Comparison of ENCODE assay signal across 13 cellular contexts in the genomic region with DNA sequence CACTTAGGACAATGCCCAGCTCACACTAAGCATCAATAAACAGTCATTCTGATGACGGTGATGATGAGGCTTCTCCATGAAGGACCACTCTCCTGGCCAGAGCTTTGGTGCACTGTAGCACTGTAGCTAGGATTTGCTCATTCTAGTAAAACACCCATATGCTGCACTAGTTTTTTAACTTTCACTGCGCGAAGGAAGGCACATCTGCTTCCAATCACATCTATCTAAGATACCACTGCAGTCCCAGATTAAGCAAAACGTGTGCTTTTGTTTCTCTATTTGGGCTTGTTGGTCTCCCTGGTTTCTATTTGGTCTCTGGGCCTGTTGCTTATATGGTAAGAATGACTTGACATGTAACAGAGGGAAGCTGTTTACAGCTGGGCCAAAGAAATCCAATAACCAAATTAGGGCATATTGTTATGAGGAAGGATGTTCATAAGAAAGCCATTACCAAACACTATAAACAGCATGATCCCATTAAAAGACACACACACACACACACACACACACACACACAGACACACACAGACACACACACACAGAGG.
DNase-seq lines count a peak whose midpoint lies in the region; ATAC-seq and TF ChIP-seq lines count a peak whose summit lies in the region.
"Had no signal": no experiment of that assay in that cellular context is flagged by ENCODE, and none has a peak within 500 bp of the region (broad histone marks: within the 10 kb centered on the region; RNA-seq: fewer than 3 reads in every experiment).

No MANE protein-coding gene starts in this region.

- no peaks in the 10 kb centered on the region for H3K9me3 ChIP-seq in SK-N-SH
- no peaks in the 10 kb centered on the region for H3K9me3 ChIP-seq in cardiac muscle cell (ENCODE audit: low read depth)

- WGBS in SK-N-SH (ENCODE audit: low lambda C conversion rate) = 44% methylated on average over 4 of the region's 4 CpGs

- H3K27me3 ChIP-seq in SK-N-SH (ENCODE audit: insufficient read depth) (no peaks in the 10 kb centered on the region), cardiac muscle cell (no peaks in the 10 kb centered on the region), rectal smooth muscle tissue (ENCODE audit: control insufficient read depth, insufficient read depth, low read length) (no peaks in the 10 kb centered on the region)

- TF ChIP-seq RAD21 in SK-N-SH (IDR thresholded peaks at IDR 0.05; ENCODE audit: low read length) = no peak

- no peak overlapping the region for H3K4me2 ChIP-seq in SK-N-SH

- no peak for TF ChIP-seq CTCF in SK-N-SH (IDR thresholded peaks at IDR 0.05)
- no peak for TF ChIP-seq CTCF in cardiac muscle cell (IDR thresholded peaks at IDR 0.05; ENCODE audit: low read depth, low read length)

- no peaks in the 10 kb centered on the region for H4K20me1 ChIP-seq in SK-N-SH (ENCODE audit: insufficient read depth)

- H3K9me2 ChIP-seq in SK-N-SH = no peaks in the 10 kb centered on the region

- H3K4me1 ChIP-seq in SK-N-SH (ENCODE audit: control insufficient read depth in 1 of 2, insufficient read depth in 2 of 2, low read depth in 1 of 2, low read length in 1 of 2) (peaks cover 11 to 25% of the 10 kb centered on the region in 2 experiments; a peak in 3 of 4 replicates), cardiac muscle cell (ENCODE audit: low read depth) (no peaks in the 10 kb centered on the region), rectal smooth muscle tissue (ENCODE audit: control insufficient read depth, insufficient read depth, low read length) (peaks cover 15% of the 10 kb centered on the region)

- H3K9ac ChIP-seq in SK-N-SH (no peak overlapping the region), rectal smooth muscle tissue (ENCODE audit: low read length) (no peak overlapping the region)

- peak overlapping the region; percentile 88; the same call in 1 of the 2 replicates for H2AFZ ChIP-seq in SK-N-SH (ENCODE audit: low read depth)

- no peaks in the 10 kb centered on the region for H3K79me2 ChIP-seq in SK-N-SH (ENCODE audit: insufficient read depth)

- no peak overlapping the region for H3K4me3 ChIP-seq in SK-N-SH (ENCODE audit: low read depth in 2 of 2, low read length in 1 of 2)
- H3K4me3 ChIP-seq in cardiac muscle cell = no peak overlapping the region
- no peak overlapping the region for H3K4me3 ChIP-seq in rectal smooth muscle tissue (ENCODE audit: low read length)

- H3K27ac ChIP-seq in SK-N-SH (ENCODE audit: low read depth in 2 of 2, low read length in 1 of 2) (peak overlapping the region; percentile 69 to 91; a peak in 3 of 4 replicates), cardiac muscle cell (peak overlapping the region; percentile 1), rectal smooth muscle tissue (ENCODE audit: low read depth, low read length) (peak overlapping the region; percentile 81)

- H3F3A ChIP-seq in SK-N-SH (replicated peaks; ENCODE audit: insufficient read depth) = peaks cover 3% of the 10 kb centered on the region

- ATAC-seq in GM21447 (IDR thresholded peaks at IDR 0.05; ENCODE audit: unreplicated experiment) (no peak), HG03354 (IDR thresholded peaks at IDR 0.05; ENCODE audit: poor library complexity, severe bottlenecking, unreplicated experiment) (no peak), HG02970 (IDR thresholded peaks at IDR 0.05; ENCODE audit: low FRiP score, unreplicated experiment) (no peak)
- ATAC-seq: stimulated activated naive CD8-positive, alpha-beta T cell treated with anti-CD3 and anti-CD28 coated beads, Interleukin-15, amount 100 ng/mL, for 72 hours had no signal

- CTCF ChIA-PET in SK-N-SH (lab: Yijun Ruan, JAX) = interaction anchor here (0.6 kb wide), 1 partner anchor 44 kb away, joined by 3 read pairs; no protein-coding TSS in a partner anchor

- TF ChIP-seq EP300 in SK-N-SH (IDR thresholded peaks at IDR 0.05; ENCODE audit: borderline replicate concordance in 1 of 2, low read depth in 1 of 2, low read length in 1 of 2) = peak in 1 of 2 experiments; percentile 68; a peak in 1 of 4 replicates

- POLR2A ChIA-PET in SK-N-SH (lab: Yijun Ruan, JAX) = interaction anchor here (0.6 to 1.4 kb wide), 2 partner anchors 62 to 802 kb away, joined by 3 read pairs; partner anchors contain the start of genes FAM229B and TUBE1

- DNase-seq in EL = peak; percentile 27
- DNase-seq in SK-N-SH = peak; percentile 49
- DNase-seq in cardiac muscle cell (ENCODE audit: low read depth in 1 of 2, low spot score in 1 of 2) = peak in 1 of 2 donors; percentile 59
- no peak for DNase-seq in glomerular visceral epithelial cell (ENCODE audit: extremely low spot score)
- DNase-seq: activated naive CD4-positive, alpha-beta T cell treated with anti-CD3 and anti-CD28 coated beads for 36 hours; CD4-positive, alpha-beta T cell; NCI-H510A treated with DMSO at 0.1 percent for 48 hours; occipital lobe; stimulated activated naive CD8-positive, alpha-beta T cell treated with anti-CD3 and anti-CD28 coated beads, Interleukin-15, amount 100 ng/mL, for 72 hours had no signal

- peaks cover 0 to 9% of the 10 kb centered on the region in 2 experiments for H3K36me3 ChIP-seq in SK-N-SH (replicated peaks in 1 of 2; ENCODE audit: control insufficient read depth in 1 of 2, insufficient read depth in 2 of 2, low read length in 1 of 2)
- peaks cover 95% of the 10 kb centered on the region for H3K36me3 ChIP-seq in cardiac muscle cell
- peaks cover 6% of the 10 kb centered on the region for H3K36me3 ChIP-seq in rectal smooth muscle tissue (ENCODE audit: control insufficient read depth, insufficient read depth, low read length)

TF ChIP-seq in SK-N-SH, 30 proteins besides CTCF, POLR2A, EP300 and RAD21 (continues in another document):
- no peak for TF ChIP-seq RFX5 (IDR thresholded peaks at IDR 0.05; ENCODE audit: low read length)
- no peak for TF ChIP-seq YY1 (IDR thresholded peaks at IDR 0.05; ENCODE audit: low read depth)
- TF ChIP-seq RCOR1 (IDR thresholded peaks at IDR 0.05; ENCODE audit: low read length) = peak; percentile 63
- TF ChIP-seq, protein P1, sequence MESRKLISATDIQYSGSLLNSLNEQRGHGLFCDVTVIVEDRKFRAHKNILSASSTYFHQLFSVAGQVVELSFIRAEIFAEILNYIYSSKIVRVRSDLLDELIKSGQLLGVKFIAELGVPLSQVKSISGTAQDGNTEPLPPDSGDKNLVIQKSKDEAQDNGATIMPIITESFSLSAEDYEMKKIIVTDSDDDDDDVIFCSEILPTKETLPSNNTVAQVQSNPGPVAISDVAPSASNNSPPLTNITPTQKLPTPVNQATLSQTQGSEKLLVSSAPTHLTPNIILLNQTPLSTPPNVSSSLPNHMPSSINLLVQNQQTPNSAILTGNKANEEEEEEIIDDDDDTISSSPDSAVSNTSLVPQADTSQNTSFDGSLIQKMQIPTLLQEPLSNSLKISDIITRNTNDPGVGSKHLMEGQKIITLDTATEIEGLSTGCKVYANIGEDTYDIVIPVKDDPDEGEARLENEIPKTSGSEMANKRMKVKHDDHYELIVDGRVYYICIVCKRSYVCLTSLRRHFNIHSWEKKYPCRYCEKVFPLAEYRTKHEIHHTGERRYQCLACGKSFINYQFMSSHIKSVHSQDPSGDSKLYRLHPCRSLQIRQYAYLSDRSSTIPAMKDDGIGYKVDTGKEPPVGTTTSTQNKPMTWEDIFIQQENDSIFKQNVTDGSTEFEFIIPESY (IDR thresholded peaks at IDR 0.05; ENCODE audit: borderline replicate concordance, low read depth) = no peak
- no peak for TF ChIP-seq USF2 (IDR thresholded peaks at IDR 0.05; ENCODE audit: borderline replicate concordance, low read depth, low read length)
- TF ChIP-seq FOXJ3 (CRISPR knock-in tag; IDR thresholded peaks at IDR 0.05) = peak; percentile 73; the same call in 1 of the 2 replicates
- no peak; the same call in 1 of the 2 replicates for TF ChIP-seq MXI1 (IDR thresholded peaks at IDR 0.05; ENCODE audit: low read depth, low read length)
- no peak for TF ChIP-seq RXRA (IDR thresholded peaks at IDR 0.05; ENCODE audit: borderline replicate concordance, low read depth)
- TF ChIP-seq SIN3A (IDR thresholded peaks at IDR 0.05; ENCODE audit: borderline replicate concordance, low read depth, low read length) = no peak
- peak; percentile 58 for TF ChIP-seq TCF12 (IDR thresholded peaks at IDR 0.05)
- TF ChIP-seq EZH2phosphoT487 (IDR thresholded peaks at IDR 0.05; ENCODE audit: borderline replicate concordance, low read depth) = no peak
- peak; percentile 82 for TF ChIP-seq GATA2 (CRISPR knock-in tag; IDR thresholded peaks at IDR 0.05)
- no peak for TF ChIP-seq NRF1 (IDR thresholded peaks at IDR 0.05; ENCODE audit: low read depth, low read length)
- no peak for TF ChIP-seq FOXM1 (IDR thresholded peaks at IDR 0.05; ENCODE audit: low read depth)
- TF ChIP-seq POLR2AphosphoS5 (IDR thresholded peaks at IDR 0.05; ENCODE audit: low read depth, low read length) = no peak
- peak; percentile 47 for TF ChIP-seq CHD2 (IDR thresholded peaks at IDR 0.05; ENCODE audit: low read length, partially characterized antibody)
- TF ChIP-seq GABPA (IDR thresholded peaks at IDR 0.05; ENCODE audit: low read depth) = no peak
- TF ChIP-seq FOSL2 (IDR thresholded peaks at IDR 0.05; ENCODE audit: borderline replicate concordance, low read depth) = no peak

Comparison
In these comparisons a context has a peak if more than half of its experiments do, and no peak if none do; other contexts are left out.
1. H3K27ac ChIP-seq: peak in every context shown above with its lines; median percentile 81 in rectal smooth muscle tissue; 80 in SK-N-SH; 1 in cardiac muscle cell.